In the genomic region with DNA sequence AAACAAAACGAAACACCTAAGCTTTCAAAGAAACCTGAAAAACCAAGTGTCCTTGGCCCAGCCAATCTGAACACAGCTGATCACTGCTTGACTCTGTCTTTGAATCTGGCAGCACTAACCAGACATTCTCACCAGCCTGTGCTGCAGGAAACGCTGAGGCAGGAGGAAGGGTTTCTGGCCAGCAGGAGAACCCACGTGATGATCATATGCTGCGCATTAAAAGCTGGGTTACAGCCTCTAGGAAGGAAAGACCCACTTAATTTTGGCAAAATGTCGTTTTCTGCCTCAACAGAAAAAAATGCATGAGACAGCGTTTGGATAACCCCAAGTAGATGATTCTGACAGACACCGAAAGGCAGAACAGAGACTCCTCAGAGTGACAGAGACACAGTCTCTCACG, we compare ENCODE assay signal across 9 cellular contexts. TPM values are rescaled to one million over a fixed set of nuclear protein-coding genes. Genes with fewer than 3 reads are reported as not detected.
DNase-seq lines count a peak whose midpoint lies in the region; ATAC-seq and TF ChIP-seq lines count a peak whose summit lies in the region.
"Had no signal": no experiment of that assay in that cellular context is flagged by ENCODE, and none has a peak within 500 bp of the region (broad histone marks: within the 10 kb centered on the region; RNA-seq: fewer than 3 reads in every experiment).

No MANE protein-coding gene starts in this region.

- peaks cover 43% of the 10 kb centered on the region for H3K36me3 Mint-ChIP-seq in activated CD8-positive, alpha-beta T cell treated with anti-CD3 and anti-CD28 coated beads, Interleukin-2, amount 10 ng/mL, durations not matched to agents 7 days and 5 days (ENCODE audit: low read depth)
- H3K36me3 Mint-ChIP-seq in type B pancreatic cell = peaks cover 30% of the 10 kb centered on the region

- H3K27me3 ChIP-seq in heart left ventricle = no peaks in the 10 kb centered on the region
- H3K27me3 ChIP-seq: cardiac muscle cell had no signal

- POLR2A ChIA-PET in activated CD8-positive, alpha-beta T cell treated with anti-CD3 and anti-CD28 coated beads, Interleukin-2, amount 10 ng/mL, durations not matched to agents 7 days and 5 days (lab: Charles Lee) = interaction anchor here (0.6 kb wide), 1 partner anchor 1567 kb away, joined by 3 read pairs; no protein-coding TSS in a partner anchor

- H3K4me3 Mint-ChIP-seq in activated CD8-positive, alpha-beta T cell treated with anti-CD3 and anti-CD28 coated beads, Interleukin-2, amount 10 ng/mL, durations not matched to agents 7 days and 5 days = peak overlapping the region; percentile 37
- H3K4me3 Mint-ChIP-seq in type B pancreatic cell = no peak overlapping the region

- CTCF ChIA-PET in activated CD8-positive, alpha-beta T cell treated with anti-CD3 and anti-CD28 coated beads, Interleukin-2, amount 10 ng/mL, durations not matched to agents 7 days and 5 days (lab: Charles Lee) = interaction anchor here (1.2 kb wide), 1 partner anchor 20 kb away, joined by 4 read pairs; no protein-coding TSS in a partner anchor

- H3K4me1 ChIP-seq in heart left ventricle = peaks cover 0 to 98% (median 58%) of the 10 kb centered on the region in 12 donors

- WGBS in heart left ventricle, 4 donors = 11 to 20% (median 15%) methylated on average over 8 of the region's 8 CpGs

- H3K4me1 Mint-ChIP-seq in activated CD8-positive, alpha-beta T cell treated with anti-CD3 and anti-CD28 coated beads, Interleukin-2, amount 10 ng/mL, durations not matched to agents 7 days and 5 days (ENCODE audit: low read depth) = peaks cover 40% of the 10 kb centered on the region
- peaks cover 13% of the 10 kb centered on the region for H3K4me1 Mint-ChIP-seq in type B pancreatic cell (ENCODE audit: unreplicated experiment)

- peaks cover 0 to 55% (median 39%) of the 10 kb centered on the region in 9 donors for H3K36me3 ChIP-seq in heart left ventricle

- H3K9me3 ChIP-seq in heart left ventricle = no peaks in the 10 kb centered on the region

- no peaks in the 10 kb centered on the region for H3K9me3 Mint-ChIP-seq in activated CD8-positive, alpha-beta T cell treated with anti-CD3 and anti-CD28 coated beads, Interleukin-2, amount 10 ng/mL, durations not matched to agents 7 days and 5 days (ENCODE audit: insufficient read depth)
- H3K9me3 Mint-ChIP-seq in type B pancreatic cell = no peaks in the 10 kb centered on the region

- no peaks in the 10 kb centered on the region for H3K27me3 Mint-ChIP-seq in activated CD8-positive, alpha-beta T cell treated with anti-CD3 and anti-CD28 coated beads, Interleukin-2, amount 10 ng/mL, durations not matched to agents 7 days and 5 days (ENCODE audit: low read depth)
- no peaks in the 10 kb centered on the region for H3K27me3 Mint-ChIP-seq in type B pancreatic cell

- ATAC-seq in HG02759 (IDR thresholded peaks at IDR 0.05; ENCODE audit: unreplicated experiment) = peak; percentile 73
- ATAC-seq in activated CD8-positive, alpha-beta T cell treated with anti-CD3 and anti-CD28 coated beads, Interleukin-2, amount 10 ng/mL, durations not matched to agents 7 days and 5 days = peak; percentile 93
- peak; percentile 76 to 92 (median 89) for ATAC-seq in heart left ventricle
- ATAC-seq in HG03442 (IDR thresholded peaks at IDR 0.05; ENCODE audit: unreplicated experiment) = no peak

- intact Hi-C loops in heart left ventricle (cut with DNase I) = no loop called here

- peak in 13 of 14 donors; percentile 6 to 92 (median 62) for DNase-seq in C1 segment of cervical spinal cord (lab: John Stamatoyannopoulos, UW)
- DNase-seq in activated CD8-positive, alpha-beta T cell treated with anti-CD3 and anti-CD28 coated beads, Interleukin-2, amount 10 ng/mL, durations not matched to agents 7 days and 5 days = peak; percentile 71
- DNase-seq in heart left ventricle = peak in 4 of 5 donors; percentile 66 to 74 (median 69)
- DNase-seq in skeletal muscle cell (ENCODE audit: low read depth) = peak; percentile 83
- DNase-seq in type B pancreatic cell (ENCODE audit: extremely low spot score, unreplicated experiment) = no peak
- DNase-seq in mesenteric fat pad (ENCODE audit: low spot score) = no peak

- H3K27ac Mint-ChIP-seq in activated CD8-positive, alpha-beta T cell treated with anti-CD3 and anti-CD28 coated beads, Interleukin-2, amount 10 ng/mL, durations not matched to agents 7 days and 5 days = peak overlapping the region; percentile 23
- H3K27ac Mint-ChIP-seq in type B pancreatic cell = no peak overlapping the region

- TF ChIP-seq CTCF in heart left ventricle (IDR thresholded peaks at IDR 0.05) (no peak), type B pancreatic cell (conservative IDR thresholded peaks at IDR 0.05) (no peak)

- peak overlapping the region in 11 of 12 donors; percentile 0 to 80 (median 52) for H3K27ac ChIP-seq in heart left ventricle
- H3K27ac ChIP-seq: cardiac muscle cell had no signal

- H3K4me3 ChIP-seq in heart left ventricle = peak overlapping the region in 1 of 12 donors; percentile 3
- peak overlapping the region; percentile 16 for H3K4me3 ChIP-seq in skeletal muscle cell (ENCODE audit: low read depth, low read length)
- H3K4me3 ChIP-seq: cardiac muscle cell had no signal

- TF ChIP-seq POLR2A in heart left ventricle (IDR thresholded peaks at IDR 0.05) = no peak

RNA-seq across cellular contexts. Expression of gene APPL2, which starts 9.8 kb away (rescaled TPM):
- total RNA-seq in activated CD8-positive, alpha-beta T cell treated with anti-CD3 and anti-CD28 coated beads, Interleukin-2, amount 10 ng/mL, durations not matched to agents 7 days and 5 days = 10 to 100 TPM; 19.0 to 20.4 TPM
- 10 to 100 TPM; 14.1 to 36.7 (median 17.1) TPM for total RNA-seq in heart left ventricle
- 10 to 100 TPM in 1 of 2 donors, 1 to 10 TPM in 1; 7.7 to 12.5 TPM for polyA plus RNA-seq in heart left ventricle
- 38.3 and 46.1 TPM in 2 replicates for total RNA-seq in type B pancreatic cell (ENCODE audit: low replicate concordance)
- total RNA-seq in mesenteric fat pad = 55.1 TPM

Comparison
In these comparisons a context has a peak if more than half of its experiments do, and no peak if none do; other contexts are left out.
1. DNase-seq: peak in C1 segment of cervical spinal cord (13 of 14), activated CD8-positive, alpha-beta T cell treated with anti-CD3 and anti-CD28 coated beads, Interleukin-2, amount 10 ng/mL, durations not matched to agents 7 days and 5 days (single experiment), heart left ventricle (4 of 5) and skeletal muscle cell (single experiment); none in type B pancreatic cell (single experiment) and mesenteric fat pad (single experiment).